29 cellular contexts compared by ENCODE assay signal in genomic region chr6:98092326-98092725, GRCh38.
"Had no signal": no experiment of that assay in that cellular context is flagged by ENCODE, and none has a peak within 500 bp of the region (broad histone marks: within the 10 kb centered on the region; RNA-seq: fewer than 3 reads in every experiment).

No MANE protein-coding gene starts in this region.

- H3K9ac ChIP-seq: SK-N-SH had no signal

- H3K36me3 Mint-ChIP-seq: activated CD8-positive, alpha-beta memory T cell treated with anti-CD3 and anti-CD28 coated beads, Interleukin-2, amount 10 ng/mL, durations not matched to agents 7 days and 5 days; activated naive CD4-positive, alpha-beta T cell treated with anti-CD3 and anti-CD28 coated beads, Interleukin-2, amount 10 ng/mL, durations not matched to agents 7 days and 5 days; activated naive CD8-positive, alpha-beta T cell had no signal

- H3K4me1 Mint-ChIP-seq: activated B cell treated with CpG ODN at 0.5 μM for 24 hours; activated CD4-positive, alpha-beta memory T cell treated with anti-CD3 and anti-CD28 coated beads, Interleukin-2, amount 10 ng/mL, durations not matched to agents 7 days and 5 days; activated CD8-positive, alpha-beta memory T cell treated with anti-CD3 and anti-CD28 coated beads, Interleukin-2, amount 10 ng/mL, durations not matched to agents 7 days and 5 days; activated naive CD4-positive, alpha-beta T cell treated with anti-CD3 and anti-CD28 coated beads, Interleukin-2, amount 10 ng/mL, durations not matched to agents 7 days and 5 days; activated naive CD8-positive, alpha-beta T cell treated with anti-CD3 and anti-CD28 coated beads, Interleukin-2, amount 50 U/mL, for 24 hours had no signal

- H3K27ac Mint-ChIP-seq: activated B cell treated with CpG ODN at 0.5 μM for 24 hours; activated CD4-positive, alpha-beta memory T cell treated with anti-CD3 and anti-CD28 coated beads, Interleukin-2, amount 10 ng/mL, durations not matched to agents 7 days and 5 days; activated CD8-positive, alpha-beta memory T cell treated with anti-CD3 and anti-CD28 coated beads, Interleukin-2, amount 10 ng/mL, durations not matched to agents 7 days and 5 days; activated naive CD4-positive, alpha-beta T cell treated with anti-CD3 and anti-CD28 coated beads, Interleukin-2, amount 10 ng/mL, durations not matched to agents 7 days and 5 days; activated naive CD8-positive, alpha-beta T cell; activated naive CD8-positive, alpha-beta T cell treated with anti-CD3 and anti-CD28 coated beads, Interleukin-2, amount 50 U/mL, for 24 hours; brain; T-helper 1 cell treated with Interleukin-12 subunit alpha and Interleukin-12 subunit beta and Interleukin-4 antibody, amounts not matched to agents 30 μg/mL and 1 μg/mL, for 36 hours; T-helper 2 cell treated with Interferon-gamma antibody and Interleukin-4, amounts not matched to agents 5 μg/mL and 100 μg/mL, for 36 hours had no signal

- DNase-seq: activated B cell treated with CpG ODN at 0.5 μM for 24 hours; activated CD4-positive, alpha-beta memory T cell treated with anti-CD3 and anti-CD28 coated beads, Interleukin-2, amount 10 ng/mL, durations not matched to agents 7 days and 5 days; activated CD4-positive, alpha-beta T cell treated with anti-CD3 and anti-CD28 coated beads for 4 hours; activated CD4-positive, CD25-positive, alpha-beta regulatory T cell treated with anti-CD3 and anti-CD28 coated beads, Interleukin-2, amount 50 U/mL, for 72 hours; activated CD8-positive, alpha-beta memory T cell treated with anti-CD3 and anti-CD28 coated beads for 24 hours; activated CD8-positive, alpha-beta memory T cell treated with anti-CD3 and anti-CD28 coated beads, Interleukin-2, amount 10 ng/mL, durations not matched to agents 7 days and 5 days; activated CD8-positive, alpha-beta memory T cell treated with anti-CD3 and anti-CD28 coated beads, Interleukin-2, amount 50 U/mL, for 48 hours; activated effector memory CD4-positive, alpha-beta T cell treated with Interleukin-2 at 50 U/mL for 16 hours; activated naive CD4-positive, alpha-beta T cell treated with anti-CD3 and anti-CD28 coated beads, Interleukin-2, amount 10 ng/mL, durations not matched to agents 7 days and 5 days; activated naive CD8-positive, alpha-beta T cell treated with anti-CD3 and anti-CD28 coated beads, Interleukin-2, amount 50 U/mL, for 24 hours; activated T-cell treated with anti-CD3 and anti-CD28 coated beads, Interleukin-2, amount 50 U/mL, for 48 hours; anterior cingulate cortex; central memory CD4-positive, alpha-beta T cell; IMR-90; NCI-H1092 treated with DMSO at 0.1 percent for 48 hours; NCI-H1417 treated with DMSO at 0.1 percent for 48 hours; NCI-H1694 treated with DMSO at 0.1 percent for 48 hours; NCI-H2029; NCI-H345; NCI-H526; NCI-H774; SHP77; SK-N-SH had no signal

- H3K27me3 ChIP-seq: SJSA1 had no signal

- H3K27me3 Mint-ChIP-seq: activated B cell treated with CpG ODN at 0.5 μM for 24 hours; activated CD4-positive, alpha-beta memory T cell treated with anti-CD3 and anti-CD28 coated beads, Interleukin-2, amount 10 ng/mL, durations not matched to agents 7 days and 5 days; activated CD8-positive, alpha-beta memory T cell treated with anti-CD3 and anti-CD28 coated beads, Interleukin-2, amount 10 ng/mL, durations not matched to agents 7 days and 5 days; activated naive CD4-positive, alpha-beta T cell treated with anti-CD3 and anti-CD28 coated beads, Interleukin-2, amount 10 ng/mL, durations not matched to agents 7 days and 5 days; activated naive CD8-positive, alpha-beta T cell; activated naive CD8-positive, alpha-beta T cell treated with anti-CD3 and anti-CD28 coated beads, Interleukin-2, amount 50 U/mL, for 24 hours; brain had no signal

- FAIRE-seq: K562 had no signal

- H3K4me1 ChIP-seq: SJSA1 had no signal

- H3K9me3 ChIP-seq: SJSA1, SK-N-SH had no signal

- H3K4me3 Mint-ChIP-seq: activated B cell treated with CpG ODN at 0.5 μM for 24 hours; activated CD4-positive, alpha-beta memory T cell treated with anti-CD3 and anti-CD28 coated beads, Interleukin-2, amount 10 ng/mL, durations not matched to agents 7 days and 5 days; activated CD8-positive, alpha-beta memory T cell treated with anti-CD3 and anti-CD28 coated beads, Interleukin-2, amount 10 ng/mL, durations not matched to agents 7 days and 5 days; activated naive CD4-positive, alpha-beta T cell treated with anti-CD3 and anti-CD28 coated beads, Interleukin-2, amount 10 ng/mL, durations not matched to agents 7 days and 5 days; activated naive CD8-positive, alpha-beta T cell; activated naive CD8-positive, alpha-beta T cell treated with anti-CD3 and anti-CD28 coated beads, Interleukin-2, amount 50 U/mL, for 24 hours; T-helper 1 cell treated with Interleukin-12 subunit alpha and Interleukin-12 subunit beta and Interleukin-4 antibody, amounts not matched to agents 30 μg/mL and 1 μg/mL, for 36 hours; T-helper 2 cell treated with Interferon-gamma antibody and Interleukin-4, amounts not matched to agents 5 μg/mL and 100 μg/mL, for 36 hours had no signal

- H3K36me3 ChIP-seq: SJSA1 had no signal

- H3K9me3 Mint-ChIP-seq: activated CD4-positive, alpha-beta memory T cell treated with anti-CD3 and anti-CD28 coated beads, Interleukin-2, amount 10 ng/mL, durations not matched to agents 7 days and 5 days; activated naive CD8-positive, alpha-beta T cell treated with anti-CD3 and anti-CD28 coated beads, Interleukin-2, amount 50 U/mL, for 24 hours had no signal

- H3K27ac ChIP-seq: SJSA1 had no signal

- H3K4me2 ChIP-seq: SK-N-SH had no signal

- H3K4me3 ChIP-seq: K562, SJSA1 had no signal
